In genomic region chr11:106288988-106289387, GRCh38 we compare ENCODE assay signal across 14 cellular contexts.
"Had no signal": no experiment of that assay in that cellular context is flagged by ENCODE, and none has a peak within 500 bp of the region (broad histone marks: within the 10 kb centered on the region; RNA-seq: fewer than 3 reads in every experiment).

No MANE protein-coding gene starts in this region.

- DNase-seq: activated CD4-positive, alpha-beta T cell treated with anti-CD3 and anti-CD28 coated beads for 48 hours; activated CD8-positive, alpha-beta memory T cell treated with anti-CD3 and anti-CD28 coated beads for 24 hours; activated naive CD4-positive, alpha-beta T cell treated with anti-CD3 and anti-CD28 coated beads, Interleukin-2, amount 10 ng/mL, durations not matched to agents 7 days and 5 days; activated T-cell treated with anti-CD3 and anti-CD28 coated beads for 4 hours; effector memory CD8-positive, alpha-beta T cell; erythroblast; left ventricle myocardium inferior; stimulated activated CD4-positive, alpha-beta T cell treated with anti-CD3 and anti-CD28 coated beads, Interleukin-4, amount 100 ng/mL, for 24 hours; T-cell; T1000 had no signal

- H3K4me3 ChIP-seq: left ventricle myocardium inferior, prostate gland had no signal

- H3K27ac ChIP-seq: left ventricle myocardium inferior, prostate gland, VCaP had no signal

- ATAC-seq: activated T-helper 17 cell treated with anti-CD3 and anti-CD28 coated beads, Interleukin-2, amount 50 U/mL, for 72 hours; effector memory CD8-positive, alpha-beta T cell; natural killer cell treated with Interleukin-12 subunit alpha and Interleukin-12 subunit beta and Interleukin-15 and Interleukin-18, amount 100 ng/mL, for 72 hours; T-cell had no signal
